In the genomic region with DNA sequence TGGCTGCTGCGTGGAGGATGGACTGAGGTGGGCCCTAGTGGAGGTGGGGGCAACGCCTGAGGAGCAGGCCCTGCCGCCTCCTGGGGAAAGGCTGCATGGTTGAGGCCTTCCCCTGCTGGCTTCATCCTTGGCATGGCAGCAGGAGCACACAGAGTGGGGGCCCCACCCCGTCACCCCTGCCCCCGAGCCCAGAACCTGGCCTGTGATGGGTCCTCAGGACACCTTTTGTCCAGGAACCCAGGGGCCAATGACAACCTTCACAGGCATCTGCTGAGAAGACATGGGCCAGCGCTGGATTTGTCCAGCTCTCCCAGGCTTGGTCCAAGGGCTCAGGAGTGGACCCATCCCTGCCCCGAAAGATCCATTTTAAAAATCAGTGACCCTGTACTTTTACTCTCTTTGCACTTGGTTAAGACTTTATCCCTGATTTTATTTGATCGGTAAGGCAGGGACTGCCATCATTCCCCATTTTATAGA, we compare ENCODE assay signal across 1 cellular context.
TF ChIP-seq lines count a peak whose summit lies in the region.

No MANE protein-coding gene starts in this region.

TF ChIP-seq in HCT116, 20 proteins besides CTCF, POLR2A, EP300 and RAD21 (continued from another document):
- TF ChIP-seq, protein P1, sequence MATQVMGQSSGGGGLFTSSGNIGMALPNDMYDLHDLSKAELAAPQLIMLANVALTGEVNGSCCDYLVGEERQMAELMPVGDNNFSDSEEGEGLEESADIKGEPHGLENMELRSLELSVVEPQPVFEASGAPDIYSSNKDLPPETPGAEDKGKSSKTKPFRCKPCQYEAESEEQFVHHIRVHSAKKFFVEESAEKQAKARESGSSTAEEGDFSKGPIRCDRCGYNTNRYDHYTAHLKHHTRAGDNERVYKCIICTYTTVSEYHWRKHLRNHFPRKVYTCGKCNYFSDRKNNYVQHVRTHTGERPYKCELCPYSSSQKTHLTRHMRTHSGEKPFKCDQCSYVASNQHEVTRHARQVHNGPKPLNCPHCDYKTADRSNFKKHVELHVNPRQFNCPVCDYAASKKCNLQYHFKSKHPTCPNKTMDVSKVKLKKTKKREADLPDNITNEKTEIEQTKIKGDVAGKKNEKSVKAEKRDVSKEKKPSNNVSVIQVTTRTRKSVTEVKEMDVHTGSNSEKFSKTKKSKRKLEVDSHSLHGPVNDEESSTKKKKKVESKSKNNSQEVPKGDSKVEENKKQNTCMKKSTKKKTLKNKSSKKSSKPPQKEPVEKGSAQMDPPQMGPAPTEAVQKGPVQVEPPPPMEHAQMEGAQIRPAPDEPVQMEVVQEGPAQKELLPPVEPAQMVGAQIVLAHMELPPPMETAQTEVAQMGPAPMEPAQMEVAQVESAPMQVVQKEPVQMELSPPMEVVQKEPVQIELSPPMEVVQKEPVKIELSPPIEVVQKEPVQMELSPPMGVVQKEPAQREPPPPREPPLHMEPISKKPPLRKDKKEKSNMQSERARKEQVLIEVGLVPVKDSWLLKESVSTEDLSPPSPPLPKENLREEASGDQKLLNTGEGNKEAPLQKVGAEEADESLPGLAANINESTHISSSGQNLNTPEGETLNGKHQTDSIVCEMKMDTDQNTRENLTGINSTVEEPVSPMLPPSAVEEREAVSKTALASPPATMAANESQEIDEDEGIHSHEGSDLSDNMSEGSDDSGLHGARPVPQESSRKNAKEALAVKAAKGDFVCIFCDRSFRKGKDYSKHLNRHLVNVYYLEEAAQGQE (IDR thresholded peaks at IDR 0.05; ENCODE audit: low read depth), result no peak
TF ChIP-seq in HCT116: peak in this region for 0.
